24 cellular contexts compared by ENCODE assay signal in the genomic region with DNA sequence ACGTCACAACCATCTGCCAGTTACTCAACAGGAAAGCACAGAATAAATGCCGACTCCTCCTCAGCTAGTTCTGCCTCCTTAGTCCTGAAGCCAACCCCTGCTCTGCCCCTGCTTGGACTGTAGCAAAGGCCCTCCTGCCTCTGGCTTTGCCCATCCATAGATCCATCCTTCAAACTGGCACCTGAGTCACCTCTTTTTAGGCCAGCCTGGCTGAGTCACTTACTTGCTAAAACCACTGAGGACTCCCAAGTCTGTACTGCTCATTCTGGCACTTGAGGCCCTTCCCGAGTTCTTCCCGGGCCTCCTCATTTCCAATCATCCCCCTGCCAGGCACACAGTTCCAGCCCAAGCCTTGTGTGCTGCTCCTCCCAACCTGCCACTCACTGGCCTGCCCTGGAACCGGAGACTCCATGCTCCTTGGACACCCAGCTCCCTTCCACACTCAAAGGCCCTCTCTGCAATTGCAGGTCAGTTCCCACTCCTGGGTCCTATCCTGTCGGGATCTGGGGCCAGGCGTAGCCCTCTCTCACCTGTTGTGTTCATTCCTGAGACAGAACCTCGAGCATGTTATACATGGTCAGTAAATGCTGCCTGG.
DNase-seq lines count a peak whose midpoint lies in the region; ATAC-seq and TF ChIP-seq lines count a peak whose summit lies in the region.
"Had no signal": no experiment of that assay in that cellular context is flagged by ENCODE, and none has a peak within 500 bp of the region (broad histone marks: within the 10 kb centered on the region; RNA-seq: fewer than 3 reads in every experiment).

No MANE protein-coding gene starts in this region.

- H3K27ac ChIP-seq in breast epithelium (no peak overlapping the region), SK-N-SH (ENCODE audit: low read depth in 2 of 2, low read length in 1 of 2) (peak overlapping the region in 1 of 2 experiments; percentile 85; a peak in 2 of 4 replicates), sigmoid colon (no peak overlapping the region), smooth muscle cell (ENCODE audit: low read depth) (no peak overlapping the region)
- H3K27ac ChIP-seq: C4-2B, gastrocnemius medialis had no signal

- no peaks in the 10 kb centered on the region for H3K27me3 Mint-ChIP-seq in MCF 10A (ENCODE audit: insufficient read depth, unreplicated experiment)
- H3K27me3 Mint-ChIP-seq: activated B cell treated with CpG ODN at 0.5 μM for 24 hours; activated CD4-positive, alpha-beta memory T cell treated with anti-CD3 and anti-CD28 coated beads, Interleukin-2, amount 10 ng/mL, durations not matched to agents 7 days and 5 days; activated naive CD4-positive, alpha-beta T cell treated with anti-CD3 and anti-CD28 coated beads, Interleukin-2, amount 10 ng/mL, durations not matched to agents 7 days and 5 days; activated T-cell treated with anti-CD3 and anti-CD28 coated beads, Interleukin-2, amount 50 U/mL, for 24 hours; dendritic cell treated with granulocyte-macrophage colony-stimulating factor and Interleukin-4, amounts not matched to agents 40 ng/mL and 50 ng/mL, for 4 days; T-helper 17 cell had no signal

- H3K9ac ChIP-seq in SK-N-SH (0 out of 2 replicates have a peak overlapping the region, but pooled peaks have one; percentile 24), smooth muscle cell (ENCODE audit: low read depth) (no peak overlapping the region)

- POLR2A ChIA-PET in MCF 10A (lab: Yijun Ruan, JAX) (no interaction called here), SK-N-SH (lab: Yijun Ruan, JAX) (no interaction called here)

- H3K4me2 ChIP-seq in SK-N-SH (peak overlapping the region; percentile 57), smooth muscle cell (no peak overlapping the region)

- H3K27ac Mint-ChIP-seq in MCF 10A (ENCODE audit: low read depth, unreplicated experiment), result peak overlapping the region; percentile 1
- H3K27ac Mint-ChIP-seq: activated B cell treated with CpG ODN at 0.5 μM for 24 hours; activated CD4-positive, alpha-beta memory T cell treated with anti-CD3 and anti-CD28 coated beads, Interleukin-2, amount 10 ng/mL, durations not matched to agents 7 days and 5 days; activated naive CD4-positive, alpha-beta T cell treated with anti-CD3 and anti-CD28 coated beads, Interleukin-2, amount 10 ng/mL, durations not matched to agents 7 days and 5 days; activated T-cell treated with anti-CD3 and anti-CD28 coated beads, Interleukin-2, amount 50 U/mL, for 24 hours; dendritic cell treated with granulocyte-macrophage colony-stimulating factor and Interleukin-4, amounts not matched to agents 40 ng/mL and 50 ng/mL, for 4 days; natural killer cell; progenitor cell of endocrine pancreas; T-helper 17 cell had no signal

- H3K79me2 ChIP-seq in SK-N-SH (ENCODE audit: insufficient read depth) (peaks cover 8% of the 10 kb centered on the region; the same call in 1 of the 2 replicates), smooth muscle cell (ENCODE audit: low read depth) (no peaks in the 10 kb centered on the region)

- peaks cover 14% of the 10 kb centered on the region for H3K4me1 Mint-ChIP-seq in MCF 10A (ENCODE audit: insufficient read depth, unreplicated experiment)
- H3K4me1 Mint-ChIP-seq: activated B cell treated with CpG ODN at 0.5 μM for 24 hours; activated CD4-positive, alpha-beta memory T cell treated with anti-CD3 and anti-CD28 coated beads, Interleukin-2, amount 10 ng/mL, durations not matched to agents 7 days and 5 days; activated naive CD4-positive, alpha-beta T cell treated with anti-CD3 and anti-CD28 coated beads, Interleukin-2, amount 10 ng/mL, durations not matched to agents 7 days and 5 days; natural killer cell; T-helper 17 cell had no signal

- TF ChIP-seq EP300 in SK-N-SH (IDR thresholded peaks at IDR 0.05; ENCODE audit: borderline replicate concordance in 1 of 2, low read depth in 1 of 2, low read length in 1 of 2) (peak in 1 of 2 experiments; percentile 76; a peak in 1 of 4 replicates), sigmoid colon (IDR thresholded peaks at IDR 0.05) (no peak)

- 56% methylated on average over 8 of the region's 8 CpGs for WGBS in SK-N-SH (ENCODE audit: low lambda C conversion rate)
- 80 to 89% methylated on average over 8 of the region's 8 CpGs for WGBS in sigmoid colon, 2 donors
- 76% methylated on average over 8 of the region's 8 CpGs for WGBS in smooth muscle cell (ENCODE audit: low lambda C conversion rate)

- H3K36me3 Mint-ChIP-seq in MCF 10A (ENCODE audit: insufficient read depth, unreplicated experiment), result no peaks in the 10 kb centered on the region
- H3K36me3 Mint-ChIP-seq: activated naive CD4-positive, alpha-beta T cell treated with anti-CD3 and anti-CD28 coated beads, Interleukin-2, amount 10 ng/mL, durations not matched to agents 7 days and 5 days; natural killer cell had no signal

- no peaks in the 10 kb centered on the region for H3K4me1 ChIP-seq in breast epithelium
- H3K4me1 ChIP-seq in SK-N-SH (ENCODE audit: control insufficient read depth in 1 of 2, insufficient read depth in 2 of 2, low read depth in 1 of 2, low read length in 1 of 2), result peaks cover 2 to 8% of the 10 kb centered on the region in 2 experiments; a peak in 3 of 4 replicates
- H3K4me1 ChIP-seq in sigmoid colon, result peaks cover 0 to under 1% (median 0%) of the 10 kb centered on the region in 4 donors
- H3K4me1 ChIP-seq in smooth muscle cell (ENCODE audit: low read depth), result no peaks in the 10 kb centered on the region

- H2AFZ ChIP-seq in SK-N-SH (ENCODE audit: low read depth) (no peak overlapping the region), smooth muscle cell (ENCODE audit: low read depth) (no peak overlapping the region)

- H3K4me3 Mint-ChIP-seq in MCF 10A (ENCODE audit: unreplicated experiment), result no peak overlapping the region
- H3K4me3 Mint-ChIP-seq: activated B cell treated with CpG ODN at 0.5 μM for 24 hours; activated CD4-positive, alpha-beta memory T cell treated with anti-CD3 and anti-CD28 coated beads, Interleukin-2, amount 10 ng/mL, durations not matched to agents 7 days and 5 days; activated naive CD4-positive, alpha-beta T cell treated with anti-CD3 and anti-CD28 coated beads, Interleukin-2, amount 10 ng/mL, durations not matched to agents 7 days and 5 days; activated T-cell treated with anti-CD3 and anti-CD28 coated beads, Interleukin-2, amount 50 U/mL, for 24 hours; brain; dendritic cell treated with granulocyte-macrophage colony-stimulating factor and Interleukin-4, amounts not matched to agents 40 ng/mL and 50 ng/mL, for 4 days; natural killer cell; T-helper 17 cell had no signal

- DNase-seq in MCF 10A (ENCODE audit: unreplicated experiment) (peak; percentile 57), breast epithelium (ENCODE audit: low spot score in 2 of 2) (no peak), SK-N-SH (no peak), fibroblast of mammary gland (ENCODE audit: low read depth) (peak; percentile 69), sigmoid colon (no peak), smooth muscle cell (lab: John Stamatoyannopoulos, UW; ENCODE audit: unreplicated experiment) (no peak)
- DNase-seq: activated B cell treated with CpG ODN at 0.5 μM for 24 hours; activated CD4-positive, alpha-beta memory T cell treated with anti-CD3 and anti-CD28 coated beads, Interleukin-2, amount 10 ng/mL, durations not matched to agents 7 days and 5 days; activated naive CD4-positive, alpha-beta T cell treated with anti-CD3 and anti-CD28 coated beads, Interleukin-2, amount 10 ng/mL, durations not matched to agents 7 days and 5 days; activated T-cell treated with anti-CD3 and anti-CD28 coated beads, Interleukin-2, amount 50 U/mL, for 24 hours; gastrocnemius medialis; KBM-7; left cardiac atrium; natural killer cell; NCI-H1092 treated with DMSO at 0.1 percent for 48 hours; NCI-H524 treated with DMSO at 0.1 percent for 48 hours; T-helper 17 cell had no signal

- ATAC-seq in HG03139 (IDR thresholded peaks at IDR 0.05; ENCODE audit: unreplicated experiment) (no peak), GM21423 (IDR thresholded peaks at IDR 0.05; ENCODE audit: unreplicated experiment) (no peak)
- ATAC-seq: gastrocnemius medialis, HCT116, left cardiac atrium, natural killer cell, T-helper 17 cell had no signal

- no peaks in the 10 kb centered on the region for H3K27me3 ChIP-seq in breast epithelium
- no peaks in the 10 kb centered on the region for H3K27me3 ChIP-seq in SK-N-SH (ENCODE audit: insufficient read depth)
- no peaks in the 10 kb centered on the region for H3K27me3 ChIP-seq in sigmoid colon
- H3K27me3 ChIP-seq in smooth muscle cell (ENCODE audit: low read depth), result no peaks in the 10 kb centered on the region
- H3K27me3 ChIP-seq: gastrocnemius medialis had no signal

- no TSS peak for BruUV-seq in MCF 10A (replicated peaks; lab: Mats Ljungman, UMichigan)

- TF ChIP-seq CTCF in MCF 10A (IDR thresholded peaks at IDR 0.05; ENCODE audit: unreplicated experiment) (no peak), breast epithelium (IDR thresholded peaks at IDR 0.05) (no peak), SK-N-SH (IDR thresholded peaks at IDR 0.05) (no peak), fibroblast of mammary gland (conservative IDR thresholded peaks at IDR 0.05; ENCODE audit: control insufficient read depth, insufficient read depth, low read depth, low read length) (no peak), sigmoid colon (IDR thresholded peaks at IDR 0.05) (no peak), smooth muscle cell (IDR thresholded peaks at IDR 0.05; ENCODE audit: borderline replicate concordance, insufficient read depth, poor library complexity, severe bottlenecking) (no peak)

- no peaks in the 10 kb centered on the region for H3K9me2 ChIP-seq in SK-N-SH

- CTCF ChIA-PET in MCF 10A (lab: Yijun Ruan, JAX), result interaction anchor here (0.5 to 1.6 kb wide), 3 partner anchors 29 to 247 kb away, joined by 3 to 5 read pairs (median 3); no protein-coding TSS in a partner anchor
- CTCF ChIA-PET in SK-N-SH (lab: Yijun Ruan, JAX), result interaction anchor here (0.6 kb wide), 1 partner anchor 219 kb away, joined by 3 read pairs; no protein-coding TSS in a partner anchor

- H4K20me1 ChIP-seq in SK-N-SH (ENCODE audit: insufficient read depth), result no peaks in the 10 kb centered on the region
- H4K20me1 ChIP-seq in smooth muscle cell (ENCODE audit: low read depth), result no peaks in the 10 kb centered on the region

- no peak for TF ChIP-seq POLR2A in breast epithelium (IDR thresholded peaks at IDR 0.05)
- TF ChIP-seq POLR2A in sigmoid colon (IDR thresholded peaks at IDR 0.05), result no peak

- intact Hi-C loops in MCF 10A (cut with micrococcal nuclease), result no loop called here
- intact Hi-C loops in breast epithelium (cut with DNase I; ENCODE audit: low total_unique reads), result no loop called here
- intact Hi-C loops in sigmoid colon (cut with DNase I), result no loop called here

- H3F3A ChIP-seq in SK-N-SH (replicated peaks; ENCODE audit: insufficient read depth) (peaks cover 15% of the 10 kb centered on the region), smooth muscle cell (ENCODE audit: low read depth) (no peaks in the 10 kb centered on the region)

- H3K9me3 ChIP-seq in breast epithelium (no peaks in the 10 kb centered on the region), SK-N-SH (no peaks in the 10 kb centered on the region), sigmoid colon (no peaks in the 10 kb centered on the region), smooth muscle cell (replicated peaks; ENCODE audit: low read depth) (no peaks in the 10 kb centered on the region)
- H3K9me3 ChIP-seq: gastrocnemius medialis had no signal

- TF ChIP-seq RAD21 in SK-N-SH (IDR thresholded peaks at IDR 0.05; ENCODE audit: low read length), result no peak

- H3K36me3 ChIP-seq in breast epithelium (no peaks in the 10 kb centered on the region), SK-N-SH (replicated peaks in 1 of 2; ENCODE audit: control insufficient read depth in 1 of 2, insufficient read depth in 2 of 2, low read length in 1 of 2) (peaks cover 2 to 11% of the 10 kb centered on the region in 2 experiments), sigmoid colon (peaks cover 0 to 22% (median 0%) of the 10 kb centered on the region in 4 donors), smooth muscle cell (ENCODE audit: low read depth) (no peaks in the 10 kb centered on the region)

- no peaks in the 10 kb centered on the region for H3K9me3 Mint-ChIP-seq in MCF 10A (ENCODE audit: unreplicated experiment)
- H3K9me3 Mint-ChIP-seq: activated CD4-positive, alpha-beta memory T cell treated with anti-CD3 and anti-CD28 coated beads, Interleukin-2, amount 10 ng/mL, durations not matched to agents 7 days and 5 days; activated naive CD4-positive, alpha-beta T cell treated with anti-CD3 and anti-CD28 coated beads, Interleukin-2, amount 10 ng/mL, durations not matched to agents 7 days and 5 days; activated T-cell treated with anti-CD3 and anti-CD28 coated beads, Interleukin-2, amount 50 U/mL, for 24 hours; brain; dendritic cell treated with granulocyte-macrophage colony-stimulating factor and Interleukin-4, amounts not matched to agents 40 ng/mL and 50 ng/mL, for 4 days; natural killer cell had no signal

- no peak overlapping the region for H3K4me3 ChIP-seq in breast epithelium
- no peak overlapping the region for H3K4me3 ChIP-seq in SK-N-SH (ENCODE audit: low read depth in 2 of 2, low read length in 1 of 2)
- H3K4me3 ChIP-seq in fibroblast of mammary gland (ENCODE audit: control insufficient read depth, low read depth, low read length), result no peak overlapping the region
- no peak overlapping the region for H3K4me3 ChIP-seq in sigmoid colon
- no peak overlapping the region for H3K4me3 ChIP-seq in smooth muscle cell
- H3K4me3 ChIP-seq: gastrocnemius medialis had no signal

Comparison
In these comparisons a context has a peak if more than half of its experiments do, and no peak if none do; other contexts are left out.
1. DNase-seq: peak in MCF 10A (single experiment) and fibroblast of mammary gland (single experiment); none in breast epithelium (0 of 2), SK-N-SH (single experiment), sigmoid colon (single experiment) and smooth muscle cell (single experiment).